Comparison of ENCODE assay signal across 8 cellular contexts in the genomic region with DNA sequence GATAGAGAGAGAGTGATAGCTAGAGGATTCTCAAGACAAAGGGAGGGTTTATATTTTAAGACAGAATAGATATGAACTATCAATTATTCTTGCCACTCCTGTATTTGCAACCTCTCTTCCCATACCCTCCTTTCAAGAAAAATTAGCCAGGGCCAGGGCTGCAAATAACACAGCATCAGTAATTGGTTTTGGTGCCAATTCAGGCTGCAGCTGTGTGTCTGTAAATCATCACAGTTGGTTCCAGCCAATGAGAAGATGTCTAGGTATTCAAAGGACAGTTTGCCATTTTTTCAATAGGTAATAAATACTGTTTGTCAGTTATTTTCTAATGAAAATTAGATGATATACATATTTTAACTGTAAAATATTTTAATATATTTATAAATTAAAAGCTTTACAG.
"Had no signal": no experiment of that assay in that cellular context is flagged by ENCODE, and none has a peak within 500 bp of the region (broad histone marks: within the 10 kb centered on the region; RNA-seq: fewer than 3 reads in every experiment).

No MANE protein-coding gene starts in this region.

- H3K9me3 ChIP-seq: HAP-1 had no signal

- ATAC-seq: GM23338, HCT116, HepG2 had no signal

- H3K4me1 ChIP-seq: HAP-1 had no signal

- H3K27ac ChIP-seq: KMS-11 had no signal

- H3K4me3 ChIP-seq: GM23338, HAP-1 had no signal

- DNase-seq: H7, HFFc6, KBM-7 had no signal

- H3K36me3 ChIP-seq: HAP-1 had no signal
